21 cellular contexts compared by ENCODE assay signal in genomic region chr11:131248588-131248987, GRCh38.
"Had no signal": no experiment of that assay in that cellular context is flagged by ENCODE, and none has a peak within 500 bp of the region (broad histone marks: within the 10 kb centered on the region; RNA-seq: fewer than 3 reads in every experiment).

No MANE protein-coding gene starts in this region.

- H3K4me1 ChIP-seq: lower lobe of right lung, prostate gland, spleen, vagina had no signal

- ATAC-seq: activated CD8-positive, alpha-beta T cell treated with anti-CD3 and anti-CD28 coated beads, Interleukin-2, amount 10 ng/mL, durations not matched to agents 7 days and 5 days; gastroesophageal sphincter; left lobe of liver; natural killer cell had no signal

- H3K9me3 ChIP-seq: esophagus muscularis mucosa, gastroesophageal sphincter, lower lobe of right lung, ovary, prostate gland, spleen, thoracic aorta, vagina had no signal

- H3K4me3 ChIP-seq: coronary artery, esophagus muscularis mucosa, gastroesophageal sphincter, lower lobe of right lung, ovary, prostate gland, spleen, thoracic aorta, vagina had no signal

- DNase-seq: activated CD4-positive, alpha-beta T cell treated with anti-CD3 and anti-CD28 coated beads, Interleukin-2, amount 50 U/mL, for 1 hour; activated CD4-positive, CD25-positive, alpha-beta regulatory T cell treated with anti-CD3 and anti-CD28 coated beads, Interleukin-2, amount 50 U/mL, for 72 hours; activated CD8-positive, alpha-beta T cell treated with anti-CD3 and anti-CD28 coated beads, Interleukin-2, amount 10 ng/mL, durations not matched to agents 7 days and 5 days; activated gamma-delta T cell treated with Interleukin-2 at 50 U/mL for 16 hours; anterior cingulate cortex; cerebellar nuclear complex; lower lobe of right lung; natural killer cell; ovary; spleen; stimulated activated CD4-positive, alpha-beta T cell treated with anti-CD3 and anti-CD28 coated beads, Interleukin-4, amount 100 ng/mL, for 1 hour; stimulated activated naive CD4-positive, alpha-beta T cell treated with Interleukin-2 at 50 U/mL for 16 hours; WERI-Rb-1 had no signal

- H3K27ac ChIP-seq: coronary artery, esophagus muscularis mucosa, gastroesophageal sphincter, lower lobe of right lung, ovary, prostate gland, spleen, thoracic aorta, vagina, WERI-Rb-1 had no signal

- H3K27me3 ChIP-seq: esophagus muscularis mucosa, ovary, vagina had no signal

- H3K36me3 ChIP-seq: esophagus muscularis mucosa, gastroesophageal sphincter, lower lobe of right lung, ovary, prostate gland, spleen, thoracic aorta, vagina, WERI-Rb-1 had no signal

- FAIRE-seq: keratinocyte had no signal
